Comparison of ENCODE assay signal across 23 cellular contexts in the genomic region with DNA sequence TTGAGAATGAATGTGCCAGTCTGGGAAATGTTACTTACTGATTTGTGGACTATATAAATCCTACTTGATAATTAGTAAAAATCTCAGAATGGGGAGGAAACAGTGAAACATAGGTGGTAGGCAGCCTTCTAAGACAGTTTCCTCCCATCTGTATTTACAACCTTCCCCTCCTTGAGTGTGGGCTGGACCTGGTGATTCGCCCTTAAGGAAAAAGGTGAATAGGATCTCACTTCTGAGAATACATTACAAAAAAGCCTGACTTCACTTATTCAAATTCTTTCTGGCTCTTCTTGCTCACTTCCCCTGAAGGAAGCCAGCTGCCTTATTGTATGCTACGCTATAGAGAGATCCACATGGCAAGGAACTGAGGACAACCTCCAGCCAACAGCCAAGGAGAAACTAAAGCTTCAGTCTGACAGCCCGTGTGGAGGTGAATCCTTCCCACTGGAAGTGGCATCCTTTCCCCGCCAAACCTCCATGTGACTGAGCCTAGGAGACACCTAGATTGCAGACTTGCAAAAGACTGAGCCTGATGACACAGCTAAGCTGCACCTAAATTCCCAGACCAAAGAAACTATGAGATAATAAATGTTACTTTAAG.
A peak's percentile ranks its signal among the peaks of the same experiment; 100 is the strongest.
DNase-seq lines count a peak whose midpoint lies in the region; ATAC-seq and TF ChIP-seq lines count a peak whose summit lies in the region.
"Had no signal": no experiment of that assay in that cellular context is flagged by ENCODE, and none has a peak within 500 bp of the region (broad histone marks: within the 10 kb centered on the region; RNA-seq: fewer than 3 reads in every experiment).

No MANE protein-coding gene starts in this region.

- ATAC-seq in GM23338 (peak; percentile 75), HG02870 (IDR thresholded peaks at IDR 0.05; ENCODE audit: unreplicated experiment) (no peak)
- ATAC-seq: K562, Panc1 had no signal

- no peak overlapping the region for H3K4me3 Mint-ChIP-seq in GM23338
- H3K4me3 Mint-ChIP-seq in neural progenitor cell = no peak overlapping the region

- H3K9me3 Mint-ChIP-seq in GM23338 (no peaks in the 10 kb centered on the region), neural progenitor cell (peaks cover 15% of the 10 kb centered on the region)

- peak overlapping the region; percentile 35 for H3K4me2 ChIP-seq in GM23338
- H3K4me2 ChIP-seq in OCI-LY3 (ENCODE audit: low read length) = peak overlapping the region; percentile 17; the same call in 1 of the 2 replicates
- no peak overlapping the region for H3K4me2 ChIP-seq in neural progenitor cell

- H2AFZ ChIP-seq in GM23338 (peak overlapping the region; percentile 67; the same call in 1 of the 2 replicates), OCI-LY3 (ENCODE audit: low read depth, low read length) (no peak overlapping the region), neural progenitor cell (replicated peaks) (peak overlapping the region; percentile 22)

- H3K4me3 ChIP-seq in GM23338 = no peak overlapping the region
- H3K4me3 ChIP-seq in OCI-LY3 (ENCODE audit: low read length) = no peak overlapping the region
- no peak overlapping the region for H3K4me3 ChIP-seq in iPS DF 6.9 (ENCODE audit: low read length)
- no peak overlapping the region for H3K4me3 ChIP-seq in neural progenitor cell
- H3K4me3 ChIP-seq: K562 had no signal

- no peaks in the 10 kb centered on the region for H3K9me3 ChIP-seq in OCI-LY3 (ENCODE audit: insufficient read depth, low read length)
- no peaks in the 10 kb centered on the region for H3K9me3 ChIP-seq in iPS DF 6.9 (ENCODE audit: control insufficient read depth, insufficient read depth, low read length)
- no peaks in the 10 kb centered on the region for H3K9me3 ChIP-seq in neural progenitor cell (ENCODE audit: low read depth)

- H3K27ac ChIP-seq in GM23338 (ENCODE audit: low read depth) (peak overlapping the region; percentile 67; the same call in 1 of the 2 replicates), OCI-LY3 (ENCODE audit: low read length) (no peak overlapping the region), iPS DF 6.9 (ENCODE audit: low read length) (no peak overlapping the region), neural progenitor cell (no peak overlapping the region)
- H3K27ac ChIP-seq: HL-60, RWPE1 had no signal

- no peaks in the 10 kb centered on the region for H3F3A ChIP-seq in GM23338 (replicated peaks; ENCODE audit: low read depth)
- no peaks in the 10 kb centered on the region for H3F3A ChIP-seq in neural progenitor cell (ENCODE audit: low read depth)

- H3K27me3 Mint-ChIP-seq in GM23338 (ENCODE audit: insufficient read depth, low read depth, poor library complexity) (peaks cover 3% of the 10 kb centered on the region), neural progenitor cell (ENCODE audit: insufficient read depth, low read depth) (no peaks in the 10 kb centered on the region)

- peaks cover 7% of the 10 kb centered on the region; the same call in 1 of the 2 replicates for H3K9me2 ChIP-seq in GM23338 (ENCODE audit: insufficient read depth)

- H3K4me1 Mint-ChIP-seq in GM23338 (peaks cover 18% of the 10 kb centered on the region), neural progenitor cell (no peaks in the 10 kb centered on the region)

- no peaks in the 10 kb centered on the region for H4K20me1 ChIP-seq in GM23338 (replicated peaks; ENCODE audit: insufficient read depth)
- H4K20me1 ChIP-seq in OCI-LY3 (ENCODE audit: insufficient read depth, low read length) = no peaks in the 10 kb centered on the region
- H4K20me1 ChIP-seq in neural progenitor cell (ENCODE audit: low read depth) = no peaks in the 10 kb centered on the region

- H3K9ac ChIP-seq in OCI-LY3 (ENCODE audit: low read length) (no peak overlapping the region), neural progenitor cell (no peak overlapping the region)

- H3K36me3 ChIP-seq in GM23338 (ENCODE audit: insufficient read depth) (no peaks in the 10 kb centered on the region), OCI-LY3 (replicated peaks; ENCODE audit: low read depth, low read length) (no peaks in the 10 kb centered on the region), iPS DF 6.9 (ENCODE audit: control insufficient read depth, insufficient read depth, low read length) (no peaks in the 10 kb centered on the region), neural progenitor cell (no peaks in the 10 kb centered on the region)

- H3K27ac Mint-ChIP-seq in GM23338 (peak overlapping the region; percentile 86), neural progenitor cell (no peak overlapping the region)

- no CpG with 5 or more reads among the region's 4 CpGs for WGBS in iPS DF 6.9 (ENCODE audit: insufficient coverage, insufficient read length)

- TF ChIP-seq CTCF in GM23338 (conservative IDR thresholded peaks at IDR 0.05; ENCODE audit: low read depth in 2 of 2) (no peak), OCI-LY3 (IDR thresholded peaks at IDR 0.05; ENCODE audit: low read depth, low read length) (no peak), neural progenitor cell (IDR thresholded peaks at IDR 0.05) (no peak)

- no peaks in the 10 kb centered on the region for H3K79me2 ChIP-seq in GM23338 (replicated peaks; ENCODE audit: insufficient read depth)
- no peaks in the 10 kb centered on the region for H3K79me2 ChIP-seq in OCI-LY3 (ENCODE audit: low read length)
- no peaks in the 10 kb centered on the region for H3K79me2 ChIP-seq in neural progenitor cell (ENCODE audit: low read depth)

- peaks cover 4% of the 10 kb centered on the region; the same call in 2 of the 3 replicates for H3K36me3 Mint-ChIP-seq in GM23338 (ENCODE audit: low read depth)
- H3K36me3 Mint-ChIP-seq in neural progenitor cell = no peaks in the 10 kb centered on the region

- H3K4me1 ChIP-seq in GM23338 (ENCODE audit: insufficient read depth) (peaks cover 29% of the 10 kb centered on the region), OCI-LY3 (ENCODE audit: low read length) (peaks cover 7% of the 10 kb centered on the region), iPS DF 6.9 (ENCODE audit: control insufficient read depth, insufficient read depth, low read length) (no peaks in the 10 kb centered on the region; the same call in 1 of the 2 replicates), neural progenitor cell (no peaks in the 10 kb centered on the region)

- no peaks in the 10 kb centered on the region for H3K27me3 ChIP-seq in GM23338 (ENCODE audit: insufficient read depth)
- no peaks in the 10 kb centered on the region for H3K27me3 ChIP-seq in OCI-LY3 (ENCODE audit: low read depth, low read length)
- H3K27me3 ChIP-seq in iPS DF 6.9 (ENCODE audit: control insufficient read depth, insufficient read depth, low read length) = no peaks in the 10 kb centered on the region
- no peaks in the 10 kb centered on the region for H3K27me3 ChIP-seq in neural progenitor cell

- DNase-seq in GM23338 (ENCODE audit: low spot score) (peak; percentile 43), iPS DF 6.9 (ENCODE audit: low read depth, low spot score) (peak; percentile 7), neural progenitor cell (ENCODE audit: low spot score) (no peak), superior temporal gyrus (ENCODE audit: extremely low spot score) (no peak)
- no peak for DNase-seq in stimulated activated CD4-positive, alpha-beta T cell treated with anti-CD3 and anti-CD28 coated beads, Interleukin-2, amount 100 ng/mL, for 24 hours
- DNase-seq: Calu3, DMS79 treated with DMSO at 0.1 percent for 48 hours, HCEC 1CT, Kasumi-1, NCI-H1092 treated with DMSO at 0.1 percent for 48 hours, NCI-H1436, NCI-H187, NCI-H2081 treated with DMSO at 0.1 percent for 48 hours, NCI-H2171, NCI-H524 treated with DMSO at 0.1 percent for 48 hours, NCI-H774, SHP77 had no signal

Comparison
In these comparisons a context has a peak if more than half of its experiments do, and no peak if none do; other contexts are left out.
1. DNase-seq: peak in GM23338 (single experiment) and iPS DF 6.9 (single experiment); none in neural progenitor cell (single experiment), superior temporal gyrus (single experiment) and stimulated activated CD4-positive, alpha-beta T cell treated with anti-CD3 and anti-CD28 coated beads, Interleukin-2, amount 100 ng/mL, for 24 hours (0 of 2).